1 cellular context compared by ENCODE assay signal in genomic region chr22:50678651-50679521, GRCh38.
TF ChIP-seq lines count a peak whose summit lies in the region.

No MANE protein-coding gene starts in this region.

TF ChIP-seq in SK-N-SH, 30 proteins besides CTCF, POLR2A, EP300 and RAD21 (continued from another document):
- TF ChIP-seq GABPA (IDR thresholded peaks at IDR 0.05; ENCODE audit: low read depth) = no peak
- TF ChIP-seq TEAD4 (IDR thresholded peaks at IDR 0.05; ENCODE audit: borderline replicate concordance, insufficient read depth) = no peak
- TF ChIP-seq EZH2phosphoT487 (IDR thresholded peaks at IDR 0.05; ENCODE audit: borderline replicate concordance, low read depth) = no peak
- TF ChIP-seq MEF2A (IDR thresholded peaks at IDR 0.05; ENCODE audit: borderline replicate concordance, low read depth) = no peak
- TF ChIP-seq REST (IDR thresholded peaks at IDR 0.05; ENCODE audit: low read depth, low read length) = no peak
- TF ChIP-seq FOSL2 (IDR thresholded peaks at IDR 0.05; ENCODE audit: borderline replicate concordance, low read depth) = no peak
- TF ChIP-seq USF2 (IDR thresholded peaks at IDR 0.05; ENCODE audit: borderline replicate concordance, low read depth, low read length) = no peak
- TF ChIP-seq FOXJ3 (CRISPR knock-in tag; IDR thresholded peaks at IDR 0.05) = no peak
- no peak for TF ChIP-seq CHD2 (IDR thresholded peaks at IDR 0.05; ENCODE audit: low read length, partially characterized antibody)
- TF ChIP-seq NFIC (IDR thresholded peaks at IDR 0.05; ENCODE audit: borderline replicate concordance) = no peak
- TF ChIP-seq RXRA (IDR thresholded peaks at IDR 0.05; ENCODE audit: borderline replicate concordance, low read depth) = no peak
- no peak for TF ChIP-seq ZBTB33 (IDR thresholded peaks at IDR 0.05; ENCODE audit: borderline replicate concordance, low read depth)
- TF ChIP-seq TCF12 (IDR thresholded peaks at IDR 0.05) = no peak
- no peak for TF ChIP-seq JUND (IDR thresholded peaks at IDR 0.05)
